In genomic region chr5:137254153-137254552, GRCh38 we compare ENCODE assay signal across 20 cellular contexts.
DNase-seq lines count a peak whose midpoint lies in the region; ATAC-seq and TF ChIP-seq lines count a peak whose summit lies in the region.
"Had no signal": no experiment of that assay in that cellular context is flagged by ENCODE, and none has a peak within 500 bp of the region (broad histone marks: within the 10 kb centered on the region; RNA-seq: fewer than 3 reads in every experiment).

No MANE protein-coding gene starts in this region.

- H3K36me3 Mint-ChIP-seq in activated CD8-positive, alpha-beta T cell treated with anti-CD3 and anti-CD28 coated beads, Interleukin-2, amount 10 ng/mL, durations not matched to agents 7 days and 5 days (ENCODE audit: low read depth), result no peaks in the 10 kb centered on the region
- H3K36me3 Mint-ChIP-seq: activated naive CD8-positive, alpha-beta T cell; CD14-positive monocyte; mesothelial cell of epicardium had no signal

- H3K4me1 Mint-ChIP-seq in activated CD8-positive, alpha-beta T cell treated with anti-CD3 and anti-CD28 coated beads, Interleukin-2, amount 10 ng/mL, durations not matched to agents 7 days and 5 days (ENCODE audit: low read depth), result no peaks in the 10 kb centered on the region
- H3K4me1 Mint-ChIP-seq: activated CD4-positive, alpha-beta T cell treated with anti-CD3 and anti-CD28 coated beads for 36 hours; CD14-positive monocyte had no signal

- intact Hi-C loops in Right ventricle myocardium superior (cut with DNase I), result no loop called here

- H3K27me3 Mint-ChIP-seq in activated CD8-positive, alpha-beta T cell treated with anti-CD3 and anti-CD28 coated beads, Interleukin-2, amount 10 ng/mL, durations not matched to agents 7 days and 5 days (ENCODE audit: low read depth), result no peaks in the 10 kb centered on the region

- peak overlapping the region; percentile 86 for H3K27ac ChIP-seq in suprapubic skin

- H3K4me1 ChIP-seq in suprapubic skin, result no peaks in the 10 kb centered on the region

- peak; percentile 60 for ATAC-seq in Right ventricle myocardium superior (ENCODE audit: poor library complexity)
- no peak for ATAC-seq in GM18498 (IDR thresholded peaks at IDR 0.05; ENCODE audit: unreplicated experiment)
- ATAC-seq in activated CD8-positive, alpha-beta T cell treated with anti-CD3 and anti-CD28 coated beads, Interleukin-2, amount 10 ng/mL, durations not matched to agents 7 days and 5 days, result no peak
- ATAC-seq in HG02623 (IDR thresholded peaks at IDR 0.05; ENCODE audit: unreplicated experiment), result no peak
- ATAC-seq: activated CD4-positive, alpha-beta T cell treated with anti-CD3 and anti-CD28 coated beads for 36 hours; stimulated activated naive CD8-positive, alpha-beta T cell treated with anti-CD3 and anti-CD28 coated beads, Interleukin-15, Interleukin-2, amounts not matched to agents 100 U/mL and 50 U/mL, for 24 hours had no signal

- TF ChIP-seq EP300 in suprapubic skin (IDR thresholded peaks at IDR 0.05), result no peak

- WGBS in suprapubic skin, result 58% methylated on average over 3 of the region's 3 CpGs

- POLR2A ChIA-PET in activated CD8-positive, alpha-beta T cell treated with anti-CD3 and anti-CD28 coated beads, Interleukin-2, amount 10 ng/mL, durations not matched to agents 7 days and 5 days (lab: Charles Lee), result no interaction called here

- no peaks in the 10 kb centered on the region for H3K9me3 Mint-ChIP-seq in activated CD8-positive, alpha-beta T cell treated with anti-CD3 and anti-CD28 coated beads, Interleukin-2, amount 10 ng/mL, durations not matched to agents 7 days and 5 days (ENCODE audit: insufficient read depth)
- H3K9me3 Mint-ChIP-seq: mesothelial cell of epicardium had no signal

- no peaks in the 10 kb centered on the region for H3K36me3 ChIP-seq in suprapubic skin

- no peak overlapping the region for H3K4me3 Mint-ChIP-seq in activated CD8-positive, alpha-beta T cell treated with anti-CD3 and anti-CD28 coated beads, Interleukin-2, amount 10 ng/mL, durations not matched to agents 7 days and 5 days
- H3K4me3 Mint-ChIP-seq: activated CD4-positive, alpha-beta T cell treated with anti-CD3 and anti-CD28 coated beads for 36 hours; activated naive CD8-positive, alpha-beta T cell; CD14-positive monocyte; mesothelial cell of epicardium had no signal

- no peak overlapping the region for H3K27ac Mint-ChIP-seq in activated CD8-positive, alpha-beta T cell treated with anti-CD3 and anti-CD28 coated beads, Interleukin-2, amount 10 ng/mL, durations not matched to agents 7 days and 5 days
- H3K27ac Mint-ChIP-seq: activated CD4-positive, alpha-beta T cell treated with anti-CD3 and anti-CD28 coated beads for 36 hours; activated naive CD8-positive, alpha-beta T cell; CD14-positive monocyte; mesothelial cell of epicardium had no signal

- H3K27me3 ChIP-seq in suprapubic skin, result no peaks in the 10 kb centered on the region

- H3K4me3 ChIP-seq in suprapubic skin, result no peak overlapping the region
- H3K4me3 ChIP-seq: coronary artery, smooth muscle cell had no signal

- CTCF ChIA-PET in activated CD8-positive, alpha-beta T cell treated with anti-CD3 and anti-CD28 coated beads, Interleukin-2, amount 10 ng/mL, durations not matched to agents 7 days and 5 days (lab: Charles Lee), result no interaction called here

- no peak for TF ChIP-seq CTCF in suprapubic skin (IDR thresholded peaks at IDR 0.05)

- no peaks in the 10 kb centered on the region for H3K9me3 ChIP-seq in suprapubic skin

- DNase-seq in GM04503 (ENCODE audit: low read depth) (peak; percentile 56), astrocyte of the hippocampus (ENCODE audit: low read depth, low spot score) (peak; percentile 25), Right ventricle myocardium superior (no peak), suprapubic skin (ENCODE audit: low spot score in 2 of 2) (no peak), dermis blood vessel endothelial cell (no peak)
- DNase-seq in activated CD8-positive, alpha-beta T cell treated with anti-CD3 and anti-CD28 coated beads, Interleukin-2, amount 10 ng/mL, durations not matched to agents 7 days and 5 days, result no peak
- DNase-seq: activated CD4-positive, alpha-beta T cell treated with anti-CD3 and anti-CD28 coated beads for 36 hours; activated T-cell treated with anti-CD3 and anti-CD28 coated beads for 4 hours; DND-41; Kasumi-1; NCI-H446 treated with DMSO at 0.1 percent for 48 hours; SIG-M5; stimulated activated naive CD8-positive, alpha-beta T cell treated with anti-CD3 and anti-CD28 coated beads, Interleukin-15, Interleukin-2, amounts not matched to agents 100 U/mL and 50 U/mL, for 24 hours had no signal

- TF ChIP-seq POLR2A in suprapubic skin (IDR thresholded peaks at IDR 0.05), result no peak

Comparison
In these comparisons a context has a peak if more than half of its experiments do, and no peak if none do; other contexts are left out.
1. DNase-seq: peak in GM04503 (single experiment) and astrocyte of the hippocampus (single experiment); none in Right ventricle myocardium superior (single experiment), suprapubic skin (0 of 2), activated CD8-positive, alpha-beta T cell treated with anti-CD3 and anti-CD28 coated beads, Interleukin-2, amount 10 ng/mL, durations not matched to agents 7 days and 5 days (single experiment) and dermis blood vessel endothelial cell (single experiment).